Comparison of ENCODE assay signal across 8 cellular contexts in the genomic region with DNA sequence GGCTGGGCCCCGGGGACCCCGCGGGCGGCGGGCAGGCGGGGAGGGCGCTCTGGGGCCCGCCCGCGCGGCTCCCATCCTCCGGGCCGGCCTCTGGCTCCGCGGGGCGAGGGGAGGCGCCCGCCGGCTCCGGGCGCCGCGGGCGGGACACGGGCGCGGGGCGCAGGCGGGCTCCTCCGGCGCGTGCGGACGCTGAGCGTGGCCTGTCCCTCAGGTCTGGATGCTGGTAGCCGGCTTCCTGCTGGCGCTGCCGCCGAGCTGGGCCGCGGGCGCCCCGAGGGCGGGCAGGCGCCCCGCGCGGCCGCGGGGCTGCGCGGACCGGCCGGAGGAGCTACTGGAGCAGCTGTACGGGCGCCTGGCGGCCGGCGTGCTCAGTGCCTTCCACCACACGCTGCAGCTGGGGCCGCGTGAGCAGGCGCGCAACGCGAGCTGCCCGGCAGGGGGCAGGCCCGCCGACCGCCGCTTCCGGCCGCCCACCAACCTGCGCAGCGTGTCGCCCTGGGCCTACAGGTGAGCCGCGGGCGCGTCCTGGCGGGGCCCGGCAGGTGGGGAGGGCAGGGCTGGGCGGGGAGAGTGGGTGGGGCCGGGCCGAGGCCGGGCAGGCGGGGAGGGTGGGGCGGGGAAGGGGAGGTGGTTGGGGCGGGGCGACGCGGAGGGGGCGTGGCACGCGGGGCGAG. TPM values are rescaled to one million over a fixed set of nuclear protein-coding genes. Genes with fewer than 3 reads are reported as not detected.
A peak's percentile ranks its signal among the peaks of the same experiment; 100 is the strongest.
DNase-seq lines count a peak whose midpoint lies in the region; ATAC-seq and TF ChIP-seq lines count a peak whose summit lies in the region.

No MANE protein-coding gene starts in this region.

- 0 out of 2 replicates have a peak, but pooled peaks cover 6% of the 10 kb centered on the region for H4K20me1 ChIP-seq in Karpas-422 (ENCODE audit: insufficient read depth, low read depth, low read length)

- peak overlapping the region; percentile 24 for H3K4me2 ChIP-seq in Karpas-422 (ENCODE audit: low read depth, low read length, poor library complexity, severe bottlenecking)

- TF ChIP-seq CTCF in GM10266 (IDR thresholded peaks at IDR 0.05; ENCODE audit: control insufficient read depth, insufficient read depth, low read depth, missing control alignments), result peak; percentile 76
- TF ChIP-seq CTCF in right atrium auricular region (IDR thresholded peaks at IDR 0.05), result peak; percentile 54 to 67

- ATAC-seq in GM21786 (IDR thresholded peaks at IDR 0.05; ENCODE audit: unreplicated experiment), result peak; percentile 82

- H3K27ac ChIP-seq in Karpas-422 (ENCODE audit: low read length) (no peak overlapping the region), right atrium auricular region (peak overlapping the region; percentile 39 to 49)

- H3K4me3 ChIP-seq in Karpas-422 (ENCODE audit: low read length) (peak overlapping the region; percentile 44; the same call in 1 of the 2 replicates), right atrium auricular region (peak overlapping the region; percentile 47 to 68)

- peak overlapping the region; percentile 35; the same call in 1 of the 2 replicates for H3K9ac ChIP-seq in Karpas-422 (ENCODE audit: low read length)

- H2AFZ ChIP-seq in Karpas-422 (ENCODE audit: low read length), result no peak overlapping the region

- H3K79me2 ChIP-seq in Karpas-422 (ENCODE audit: low read length), result no peaks in the 10 kb centered on the region

- H3K27me3 ChIP-seq in Karpas-422 (ENCODE audit: low read length), result no peaks in the 10 kb centered on the region
- H3K27me3 ChIP-seq in right atrium auricular region, result no peaks in the 10 kb centered on the region

- H3K36me3 ChIP-seq in Karpas-422 (ENCODE audit: insufficient read depth, low read length), result no peaks in the 10 kb centered on the region
- no peaks in the 10 kb centered on the region for H3K36me3 ChIP-seq in right atrium auricular region

- H3K9me2 ChIP-seq in Karpas-422 (replicated peaks; ENCODE audit: insufficient read depth, low read length), result no peaks in the 10 kb centered on the region

- H3K4me1 ChIP-seq in Karpas-422 (ENCODE audit: low read length) (peaks cover 14% of the 10 kb centered on the region), right atrium auricular region (peaks cover 0 to 16% of the 10 kb centered on the region in 2 donors)

- DNase-seq in GM10266 (ENCODE audit: extremely low spot score), result peak; percentile 95
- peak; percentile 92 for DNase-seq in Karpas-422
- peak; percentile 38 for DNase-seq in SKM-1 treated with dmso at 0.1 percent for 144 hours (lab: John Stamatoyannopoulos, UW; ENCODE audit: unreplicated experiment)
- DNase-seq in activated naive CD8-positive, alpha-beta T cell treated with anti-CD3 and anti-CD28 coated beads, Interleukin-2, amount 50 U/mL, for 16 hours (ENCODE audit: low read depth, low spot score), result peak; percentile 56
- no peak for DNase-seq in right atrium auricular region (ENCODE audit: low spot score)
- peak; percentile 74 for DNase-seq in retina
- no peak for DNase-seq in cerebellar nuclear complex (lab: John Stamatoyannopoulos, UW)

- no peaks in the 10 kb centered on the region for H3K9me3 ChIP-seq in Karpas-422 (ENCODE audit: low read length)
- H3K9me3 ChIP-seq in right atrium auricular region, result no peaks in the 10 kb centered on the region

RNA-seq across cellular contexts. Expression of a gene that starts 0.4 kb away (rescaled TPM):
- total RNA-seq in Karpas-422 (2014; rRNA removed; shearing (Covaris generic); ENCODE audit: low replicate concordance), result 1.5 TPM in 1 of 2 replicates, not detected in the other
- total RNA-seq in right atrium auricular region, result 1 to 10 TPM; 1.9 to 2.5 TPM

Comparison
In these comparisons a context has a peak if more than half of its experiments do, and no peak if none do; other contexts are left out.
1. DNase-seq: peak in GM10266 (single experiment), Karpas-422 (single experiment), SKM-1 treated with dmso at 0.1 percent for 144 hours (single experiment), activated naive CD8-positive, alpha-beta T cell treated with anti-CD3 and anti-CD28 coated beads, Interleukin-2, amount 50 U/mL, for 16 hours (single experiment) and retina (single experiment); none in right atrium auricular region (single experiment) and cerebellar nuclear complex (0 of 2).